ENCODE assay signal across 19 cellular contexts in genomic region chr7:122068999-122069398, GRCh38.
DNase-seq lines count a peak whose midpoint lies in the region; ATAC-seq and TF ChIP-seq lines count a peak whose summit lies in the region.
"Had no signal": no experiment of that assay in that cellular context is flagged by ENCODE, and none has a peak within 500 bp of the region (broad histone marks: within the 10 kb centered on the region; RNA-seq: fewer than 3 reads in every experiment).

No MANE protein-coding gene starts in this region.

- no peak overlapping the region for H3K9ac ChIP-seq in adipocyte (ENCODE audit: low read length)
- H3K9ac ChIP-seq: BLaER1 had no signal

- H3K9me3 ChIP-seq in adipocyte (ENCODE audit: control insufficient read depth, low read length): no peaks in the 10 kb centered on the region
- H3K9me3 ChIP-seq: BLaER1, HAP-1 had no signal

- peaks cover 3% of the 10 kb centered on the region for H3K36me3 ChIP-seq in adipocyte (ENCODE audit: control insufficient read depth, insufficient read depth, low read length, severe bottlenecking)
- H3K36me3 ChIP-seq: BLaER1, HAP-1 had no signal

- H3K27me3 ChIP-seq in adipocyte (replicated peaks; ENCODE audit: control insufficient read depth, insufficient read depth, low read length) (no peaks in the 10 kb centered on the region), foreskin keratinocyte (no peaks in the 10 kb centered on the region)
- H3K27me3 ChIP-seq: BLaER1 had no signal

- no peak overlapping the region for H3K4me3 ChIP-seq in adipocyte (ENCODE audit: low read length)
- H3K4me3 ChIP-seq: BLaER1, HAP-1 had no signal

- DNase-seq in DMS53 (lab: John Stamatoyannopoulos, UW): peak; percentile 12
- DNase-seq in DMS53 treated with DMSO at 0.1 percent for 48 hours (lab: John Stamatoyannopoulos, UW; ENCODE audit: unreplicated experiment): no peak
- DNase-seq in adipocyte (ENCODE audit: low read depth): peak; percentile 2
- DNase-seq in foreskin keratinocyte: no peak
- DNase-seq in A172 (ENCODE audit: low spot score): no peak
- no peak for DNase-seq in amniotic stem cell (lab: John Stamatoyannopoulos, UW)
- no peak for DNase-seq in NCI-H1417 treated with DMSO at 0.1 percent for 48 hours (lab: John Stamatoyannopoulos, UW)
- DNase-seq: AML-193; CD8-positive, alpha-beta memory T cell; DMS 273 treated with DMSO at 0.1 percent for 48 hours; DMS79 treated with DMSO at 0.1 percent for 48 hours; GDM1; GOT3; HFFc6 had no signal

- TF ChIP-seq POLR2A in GM18505 (IDR thresholded peaks at IDR 0.05; ENCODE audit: borderline replicate concordance, extremely low read depth, insufficient read depth, insufficient read length): no peak

- no peak for TF ChIP-seq CTCF in foreskin keratinocyte (conservative IDR thresholded peaks at IDR 0.05)

- peak; percentile 34 for ATAC-seq in foreskin keratinocyte
- ATAC-seq in GM18505 (IDR thresholded peaks at IDR 0.05; ENCODE audit: unreplicated experiment): no peak

- H3K4me1 ChIP-seq in adipocyte (ENCODE audit: control insufficient read depth, insufficient read depth, low read length) (no peaks in the 10 kb centered on the region), foreskin keratinocyte (no peaks in the 10 kb centered on the region)
- H3K4me1 ChIP-seq: BLaER1, HAP-1 had no signal

- H3K27ac ChIP-seq in foreskin keratinocyte: no peak overlapping the region
- H3K27ac ChIP-seq: 22Rv1, BLaER1, HL-60 had no signal

Comparison
In these comparisons a context has a peak if more than half of its experiments do, and no peak if none do; other contexts are left out.
1. DNase-seq: peak in DMS53 (single experiment) and adipocyte (single experiment); none in DMS53 treated with DMSO at 0.1 percent for 48 hours (single experiment), foreskin keratinocyte (0 of 2), A172 (single experiment), amniotic stem cell (single experiment) and NCI-H1417 treated with DMSO at 0.1 percent for 48 hours (single experiment).